In the genomic region with DNA sequence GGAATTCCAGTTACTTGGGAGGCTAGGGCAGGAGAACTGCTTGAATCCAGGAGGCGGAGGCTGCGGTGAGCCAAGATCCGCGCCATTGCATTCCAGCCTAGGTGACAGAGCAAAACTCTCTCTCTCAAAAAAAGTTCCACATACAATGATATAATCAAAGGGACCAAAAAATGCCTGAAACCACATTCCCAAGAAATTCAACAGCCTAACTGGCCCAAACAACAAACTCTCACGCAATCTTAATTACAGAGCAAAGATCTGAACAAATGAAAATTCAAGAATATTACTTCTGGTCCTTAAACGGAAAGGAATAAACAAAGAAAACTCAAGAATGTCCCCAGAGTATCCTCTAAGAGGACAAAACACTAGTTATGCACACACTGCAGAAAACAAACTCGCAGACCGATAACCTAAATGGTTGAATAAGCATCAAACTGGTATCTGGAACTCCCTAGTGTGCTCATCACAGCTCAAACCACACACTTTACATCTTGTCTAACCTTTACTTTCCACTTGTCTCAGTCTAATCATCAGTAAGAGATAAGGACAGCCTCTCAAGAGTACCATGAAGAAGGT, we compare ENCODE assay signal across 8 cellular contexts. TPM values are rescaled to one million over a fixed set of nuclear protein-coding genes. Genes with fewer than 3 reads are reported as not detected.
DNase-seq lines count a peak whose midpoint lies in the region; ATAC-seq and TF ChIP-seq lines count a peak whose summit lies in the region.

No MANE protein-coding gene starts in this region.

- H3K27ac Mint-ChIP-seq in activated CD4-positive, alpha-beta T cell treated with anti-CD3 and anti-CD28 coated beads, Interleukin-2, amount 10 ng/mL, durations not matched to agents 24 days and 14 days: peak overlapping the region; percentile 90

- H3K36me3 ChIP-seq in subcutaneous abdominal adipose tissue (ENCODE audit: control insufficient read depth in 5 of 5, insufficient read depth in 5 of 5, low read length in 5 of 5): peaks cover 13 to 35% (median 24%) of the 10 kb centered on the region in 5 donors

- peak overlapping the region; percentile 92 for H3K27ac ChIP-seq in subcutaneous abdominal adipose tissue (ENCODE audit: low read depth, low read length)

- H3K4me3 ChIP-seq in fibroblast of the aortic adventitia (ENCODE audit: low read depth, low read length) (peak overlapping the region; percentile 98), subcutaneous abdominal adipose tissue (ENCODE audit: low read depth in 1 of 5, low read length in 5 of 5) (peak overlapping the region; percentile 19 to 98 (median 95))

- H3K36me3 Mint-ChIP-seq in activated CD4-positive, alpha-beta T cell treated with anti-CD3 and anti-CD28 coated beads, Interleukin-2, amount 10 ng/mL, durations not matched to agents 24 days and 14 days (ENCODE audit: low read depth): peaks cover 48% of the 10 kb centered on the region

- H3K27me3 Mint-ChIP-seq in activated CD4-positive, alpha-beta T cell treated with anti-CD3 and anti-CD28 coated beads, Interleukin-2, amount 10 ng/mL, durations not matched to agents 24 days and 14 days: no peaks in the 10 kb centered on the region

- H3K4me3 Mint-ChIP-seq in activated CD4-positive, alpha-beta T cell treated with anti-CD3 and anti-CD28 coated beads, Interleukin-2, amount 10 ng/mL, durations not matched to agents 24 days and 14 days: peak overlapping the region; percentile 89

- DNase-seq in activated CD4-positive, alpha-beta T cell treated with anti-CD3 and anti-CD28 coated beads, Interleukin-2, amount 10 ng/mL, durations not matched to agents 24 days and 14 days: no peak
- no peak for DNase-seq in activated CD4-positive, alpha-beta T cell treated with anti-CD3 and anti-CD28 coated beads for 1 hour
- peak; percentile 28 for DNase-seq in RPMI7951 (ENCODE audit: low read depth)
- DNase-seq in fibroblast of the aortic adventitia (ENCODE audit: low read depth): peak; percentile 41
- no peak for DNase-seq in HT-29 (ENCODE audit: low spot score)
- no peak for DNase-seq in NCI-H226

- intact Hi-C loops in activated CD4-positive, alpha-beta T cell treated with anti-CD3 and anti-CD28 coated beads, Interleukin-2, amount 10 ng/mL, durations not matched to agents 24 days and 14 days (cut with micrococcal nuclease): loop anchor here (5.0 to 10.0 kb wide), 5 partner anchors 122 to 1280 kb away; a partner anchor contains a TSS

- no peaks in the 10 kb centered on the region for H3K27me3 ChIP-seq in subcutaneous abdominal adipose tissue (ENCODE audit: control insufficient read depth in 5 of 5, insufficient read depth in 4 of 5, low read length in 5 of 5)

- H3K4me1 ChIP-seq in subcutaneous abdominal adipose tissue (ENCODE audit: control insufficient read depth in 5 of 5, insufficient read depth in 5 of 5, low read length in 5 of 5): peaks cover 2 to 52% (median 50%) of the 10 kb centered on the region in 5 donors

- no peak for ATAC-seq in GM19397 (IDR thresholded peaks at IDR 0.05; ENCODE audit: unreplicated experiment)

- H3K9ac ChIP-seq in subcutaneous abdominal adipose tissue (ENCODE audit: low read length in 5 of 5): peak overlapping the region in 4 of 5 donors; percentile 31 to 48 (median 44)

- H3K9me3 Mint-ChIP-seq in activated CD4-positive, alpha-beta T cell treated with anti-CD3 and anti-CD28 coated beads, Interleukin-2, amount 10 ng/mL, durations not matched to agents 24 days and 14 days: no peaks in the 10 kb centered on the region

- peaks cover 42% of the 10 kb centered on the region for H3K4me1 Mint-ChIP-seq in activated CD4-positive, alpha-beta T cell treated with anti-CD3 and anti-CD28 coated beads, Interleukin-2, amount 10 ng/mL, durations not matched to agents 24 days and 14 days

- H3K9me3 ChIP-seq in subcutaneous abdominal adipose tissue (ENCODE audit: control insufficient read depth in 5 of 5, low read length in 5 of 5): no peaks in the 10 kb centered on the region

- no peak for TF ChIP-seq CTCF in fibroblast of the aortic adventitia (IDR thresholded peaks at IDR 0.05; ENCODE audit: insufficient read depth, low read length)

RNA-seq across cellular contexts. Expression of a gene that starts 3.7 kb away (rescaled TPM):
- total RNA-seq in activated CD4-positive, alpha-beta T cell treated with anti-CD3 and anti-CD28 coated beads, Interleukin-2, amount 10 ng/mL, durations not matched to agents 24 days and 14 days: 99.9 and 102 TPM in 2 replicates
- 39.7 and 41.7 TPM in 2 replicates for total RNA-seq in RPMI7951 (2014; rRNA removed; shearing (Covaris generic))
- total RNA-seq in fibroblast of the aortic adventitia (ENCODE audit: low replicate concordance): 93.7 and 165 TPM in 2 replicates
- 42.9 and 43.2 TPM in 2 replicates for total RNA-seq in HT-29 (2014; rRNA removed; shearing (Covaris generic))

RNA-seq across cellular contexts. Expression of a gene that starts 29.0 kb away (rescaled TPM):
- 2.3 and 3.5 TPM in 2 replicates for total RNA-seq in activated CD4-positive, alpha-beta T cell treated with anti-CD3 and anti-CD28 coated beads, Interleukin-2, amount 10 ng/mL, durations not matched to agents 24 days and 14 days
- total RNA-seq in RPMI7951 (2014; rRNA removed; shearing (Covaris generic)): 0.12 and 0.59 TPM in 2 replicates
- total RNA-seq in fibroblast of the aortic adventitia (ENCODE audit: low replicate concordance): 0.82 and 1.2 TPM in 2 replicates
- total RNA-seq in HT-29 (2014; rRNA removed; shearing (Covaris generic)): 1.2 and 1.9 TPM in 2 replicates

RNA-seq across cellular contexts. Expression of a gene that starts 31.3 kb away (rescaled TPM):
- 172 and 175 TPM in 2 replicates for total RNA-seq in activated CD4-positive, alpha-beta T cell treated with anti-CD3 and anti-CD28 coated beads, Interleukin-2, amount 10 ng/mL, durations not matched to agents 24 days and 14 days
- 32.3 and 69.6 TPM in 2 replicates for total RNA-seq in RPMI7951 (2014; rRNA removed; shearing (Covaris generic))
- 54.4 and 70.9 TPM in 2 replicates for total RNA-seq in fibroblast of the aortic adventitia (ENCODE audit: low replicate concordance)
- 160 and 184 TPM in 2 replicates for total RNA-seq in HT-29 (2014; rRNA removed; shearing (Covaris generic))

RNA-seq across cellular contexts. Expression of a gene that starts 38.6 kb away (rescaled TPM):
- 0.35 TPM in 1 of 2 replicates, not detected in the other for total RNA-seq in activated CD4-positive, alpha-beta T cell treated with anti-CD3 and anti-CD28 coated beads, Interleukin-2, amount 10 ng/mL, durations not matched to agents 24 days and 14 days
- total RNA-seq in RPMI7951 (2014; rRNA removed; shearing (Covaris generic)): not detected in 2 replicates
- total RNA-seq in fibroblast of the aortic adventitia (ENCODE audit: low replicate concordance): not detected in 2 replicates
- total RNA-seq in HT-29 (2014; rRNA removed; shearing (Covaris generic)): not detected in 2 replicates

Comparison
In these comparisons a context has a peak if more than half of its experiments do, and no peak if none do; other contexts are left out.
1. DNase-seq: peak in RPMI7951 (single experiment) and fibroblast of the aortic adventitia (single experiment); none in activated CD4-positive, alpha-beta T cell treated with anti-CD3 and anti-CD28 coated beads, Interleukin-2, amount 10 ng/mL, durations not matched to agents 24 days and 14 days (single experiment), activated CD4-positive, alpha-beta T cell treated with anti-CD3 and anti-CD28 coated beads for 1 hour (single experiment), HT-29 (single experiment) and NCI-H226 (single experiment).